1 cellular context compared by ENCODE assay signal in genomic region chr3:177358085-177358967, GRCh38.
TF ChIP-seq lines count a peak whose summit lies in the region.

No MANE protein-coding gene starts in this region.

TF ChIP-seq in HepG2, 621 proteins besides CTCF, POLR2A, EP300 and RAD21 (continued from another document and continues in another):
- TF ChIP-seq HNF1A (IDR thresholded peaks at IDR 0.05; ENCODE audit: low read depth) (no peak), HNF1A (CRISPR knock-in tag; IDR thresholded peaks at IDR 0.05; ENCODE audit: borderline replicate concordance) (no peak), ZNF703 (CRISPR knock-in tag; IDR thresholded peaks at IDR 0.05; ENCODE audit: borderline replicate concordance) (no peak), ZFP82 (CRISPR knock-in tag; IDR thresholded peaks at IDR 0.05; ENCODE audit: borderline replicate concordance) (0 out of 2 replicates have a peak, but pooled peaks have one; percentile 36), ZFX (CRISPR knock-in tag; IDR thresholded peaks at IDR 0.05; ENCODE audit: low read depth) (no peak), HDAC6 (IDR thresholded peaks at IDR 0.05; ENCODE audit: low read depth, low read length) (no peak), ZNF260 (CRISPR knock-in tag; IDR thresholded peaks at IDR 0.05; ENCODE audit: borderline replicate concordance, low read depth) (no peak), KDM4B (CRISPR knock-in tag; IDR thresholded peaks at IDR 0.05) (no peak), GLMP (CRISPR knock-in tag; IDR thresholded peaks at IDR 0.05; ENCODE audit: borderline replicate concordance) (no peak), FIP1L1 (IDR thresholded peaks at IDR 0.05; ENCODE audit: borderline replicate concordance, insufficient read depth, low read depth, low read length) (no peak), HNF4G (IDR thresholded peaks at IDR 0.05; ENCODE audit: borderline replicate concordance, low read depth, low read length) (no peak), HNF4G (CRISPR knock-in tag; IDR thresholded peaks at IDR 0.05; ENCODE audit: borderline replicate concordance, low read depth) (no peak), ZSCAN30 (CRISPR knock-in tag; IDR thresholded peaks at IDR 0.05) (no peak; the same call in 1 of the 2 replicates), RARA (CRISPR knock-in tag; IDR thresholded peaks at IDR 0.05) (peak; percentile 69), ESRRA (CRISPR knock-in tag; IDR thresholded peaks at IDR 0.05; ENCODE audit: low read depth) (no peak), SNAPC5 (CRISPR knock-in tag; IDR thresholded peaks at IDR 0.05; ENCODE audit: borderline replicate concordance) (no peak), KLF9 (CRISPR knock-in tag; IDR thresholded peaks at IDR 0.05; ENCODE audit: low read depth) (no peak), HNRNPUL1 (IDR thresholded peaks at IDR 0.05; ENCODE audit: low read depth, low read length) (no peak), ATF2 (CRISPR knock-in tag; IDR thresholded peaks at IDR 0.05) (no peak), MYNN (CRISPR knock-in tag; IDR thresholded peaks at IDR 0.05; ENCODE audit: low read depth) (0 out of 2 replicates have a peak, but pooled peaks have one; percentile 27), THAP11 (CRISPR knock-in tag; IDR thresholded peaks at IDR 0.05) (0 out of 2 replicates have a peak, but pooled peaks have one; percentile 7), CENPBD1 (CRISPR knock-in tag; IDR thresholded peaks at IDR 0.05; ENCODE audit: borderline replicate concordance, low read depth) (no peak), ZNF660 (CRISPR knock-in tag; IDR thresholded peaks at IDR 0.05; ENCODE audit: borderline replicate concordance, low read depth) (no peak), MXD3 (CRISPR knock-in tag; IDR thresholded peaks at IDR 0.05) (no peak), NFAT5 (CRISPR knock-in tag; IDR thresholded peaks at IDR 0.05) (no peak), ZNF335 (CRISPR knock-in tag; IDR thresholded peaks at IDR 0.05) (no peak), ZNF614 (CRISPR knock-in tag; IDR thresholded peaks at IDR 0.05; ENCODE audit: borderline replicate concordance) (0 out of 2 replicates have a peak, but pooled peaks have one; percentile 1)
- TF ChIP-seq, protein P1, sequence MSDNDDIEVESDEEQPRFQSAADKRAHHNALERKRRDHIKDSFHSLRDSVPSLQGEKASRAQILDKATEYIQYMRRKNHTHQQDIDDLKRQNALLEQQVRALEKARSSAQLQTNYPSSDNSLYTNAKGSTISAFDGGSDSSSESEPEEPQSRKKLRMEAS (IDR thresholded peaks at IDR 0.05), result no peak
- TF ChIP-seq, protein P2, sequence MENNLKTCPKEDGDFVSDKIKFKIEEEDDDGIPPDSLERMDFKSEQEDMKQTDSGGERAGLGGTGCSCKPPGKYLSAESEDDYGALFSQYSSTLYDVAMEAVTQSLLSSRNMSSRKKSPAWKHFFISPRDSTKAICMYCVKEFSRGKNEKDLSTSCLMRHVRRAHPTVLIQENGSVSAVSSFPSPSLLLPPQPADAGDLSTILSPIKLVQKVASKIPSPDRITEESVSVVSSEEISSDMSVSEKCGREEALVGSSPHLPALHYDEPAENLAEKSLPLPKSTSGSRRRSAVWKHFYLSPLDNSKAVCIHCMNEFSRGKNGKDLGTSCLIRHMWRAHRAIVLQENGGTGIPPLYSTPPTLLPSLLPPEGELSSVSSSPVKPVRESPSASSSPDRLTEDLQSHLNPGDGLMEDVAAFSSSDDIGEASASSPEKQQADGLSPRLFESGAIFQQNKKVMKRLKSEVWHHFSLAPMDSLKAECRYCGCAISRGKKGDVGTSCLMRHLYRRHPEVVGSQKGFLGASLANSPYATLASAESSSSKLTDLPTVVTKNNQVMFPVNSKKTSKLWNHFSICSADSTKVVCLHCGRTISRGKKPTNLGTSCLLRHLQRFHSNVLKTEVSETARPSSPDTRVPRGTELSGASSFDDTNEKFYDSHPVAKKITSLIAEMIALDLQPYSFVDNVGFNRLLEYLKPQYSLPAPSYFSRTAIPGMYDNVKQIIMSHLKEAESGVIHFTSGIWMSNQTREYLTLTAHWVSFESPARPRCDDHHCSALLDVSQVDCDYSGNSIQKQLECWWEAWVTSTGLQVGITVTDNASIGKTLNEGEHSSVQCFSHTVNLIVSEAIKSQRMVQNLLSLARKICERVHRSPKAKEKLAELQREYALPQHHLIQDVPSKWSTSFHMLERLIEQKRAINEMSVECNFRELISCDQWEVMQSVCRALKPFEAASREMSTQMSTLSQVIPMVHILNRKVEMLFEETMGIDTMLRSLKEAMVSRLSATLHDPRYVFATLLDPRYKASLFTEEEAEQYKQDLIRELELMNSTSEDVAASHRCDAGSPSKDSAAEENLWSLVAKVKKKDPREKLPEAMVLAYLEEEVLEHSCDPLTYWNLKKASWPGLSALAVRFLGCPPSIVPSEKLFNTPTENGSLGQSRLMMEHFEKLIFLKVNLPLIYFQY (CRISPR knock-in tag; IDR thresholded peaks at IDR 0.05; ENCODE audit: borderline replicate concordance), result no peak
- TF ChIP-seq, protein P3, sequence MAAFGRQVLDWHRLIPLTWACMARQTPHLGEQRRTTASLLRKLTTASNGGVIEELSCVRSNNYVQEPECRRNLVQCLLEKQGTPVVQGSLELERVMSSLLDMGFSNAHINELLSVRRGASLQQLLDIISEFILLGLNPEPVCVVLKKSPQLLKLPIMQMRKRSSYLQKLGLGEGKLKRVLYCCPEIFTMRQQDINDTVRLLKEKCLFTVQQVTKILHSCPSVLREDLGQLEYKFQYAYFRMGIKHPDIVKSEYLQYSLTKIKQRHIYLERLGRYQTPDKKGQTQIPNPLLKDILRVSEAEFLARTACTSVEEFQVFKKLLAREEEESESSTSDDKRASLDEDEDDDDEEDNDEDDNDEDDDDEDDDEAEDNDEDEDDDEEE (CRISPR knock-in tag; IDR thresholded peaks at IDR 0.05), result no peak
- TF ChIP-seq, protein P4, sequence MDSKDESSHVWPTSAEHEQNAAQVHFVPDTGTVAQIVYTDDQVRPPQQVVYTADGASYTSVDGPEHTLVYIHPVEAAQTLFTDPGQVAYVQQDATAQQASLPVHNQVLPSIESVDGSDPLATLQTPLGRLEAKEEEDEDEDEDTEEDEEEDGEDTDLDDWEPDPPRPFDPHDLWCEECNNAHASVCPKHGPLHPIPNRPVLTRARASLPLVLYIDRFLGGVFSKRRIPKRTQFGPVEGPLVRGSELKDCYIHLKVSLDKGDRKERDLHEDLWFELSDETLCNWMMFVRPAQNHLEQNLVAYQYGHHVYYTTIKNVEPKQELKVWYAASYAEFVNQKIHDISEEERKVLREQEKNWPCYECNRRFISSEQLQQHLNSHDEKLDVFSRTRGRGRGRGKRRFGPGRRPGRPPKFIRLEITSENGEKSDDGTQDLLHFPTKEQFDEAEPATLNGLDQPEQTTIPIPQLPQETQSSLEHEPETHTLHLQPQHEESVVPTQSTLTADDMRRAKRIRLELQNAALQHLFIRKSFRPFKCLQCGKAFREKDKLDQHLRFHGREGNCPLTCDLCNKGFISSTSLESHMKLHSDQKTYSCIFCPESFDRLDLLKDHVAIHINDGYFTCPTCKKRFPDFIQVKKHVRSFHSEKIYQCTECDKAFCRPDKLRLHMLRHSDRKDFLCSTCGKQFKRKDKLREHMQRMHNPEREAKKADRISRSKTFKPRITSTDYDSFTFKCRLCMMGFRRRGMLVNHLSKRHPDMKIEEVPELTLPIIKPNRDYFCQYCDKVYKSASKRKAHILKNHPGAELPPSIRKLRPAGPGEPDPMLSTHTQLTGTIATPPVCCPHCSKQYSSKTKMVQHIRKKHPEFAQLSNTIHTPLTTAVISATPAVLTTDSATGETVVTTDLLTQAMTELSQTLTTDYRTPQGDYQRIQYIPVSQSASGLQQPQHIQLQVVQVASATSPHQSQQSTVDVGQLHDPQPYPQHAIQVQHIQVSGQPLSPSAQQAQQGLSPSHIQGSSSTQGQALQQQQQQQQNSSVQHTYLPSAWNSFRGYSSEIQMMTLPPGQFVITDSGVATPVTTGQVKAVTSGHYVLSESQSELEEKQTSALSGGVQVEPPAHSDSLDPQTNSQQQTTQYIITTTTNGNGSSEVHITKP (CRISPR knock-in tag; IDR thresholded peaks at IDR 0.05; ENCODE audit: low read depth), result peak; percentile 27; the same call in 1 of the 2 replicates
